7 cellular contexts compared by ENCODE assay signal in the genomic region with DNA sequence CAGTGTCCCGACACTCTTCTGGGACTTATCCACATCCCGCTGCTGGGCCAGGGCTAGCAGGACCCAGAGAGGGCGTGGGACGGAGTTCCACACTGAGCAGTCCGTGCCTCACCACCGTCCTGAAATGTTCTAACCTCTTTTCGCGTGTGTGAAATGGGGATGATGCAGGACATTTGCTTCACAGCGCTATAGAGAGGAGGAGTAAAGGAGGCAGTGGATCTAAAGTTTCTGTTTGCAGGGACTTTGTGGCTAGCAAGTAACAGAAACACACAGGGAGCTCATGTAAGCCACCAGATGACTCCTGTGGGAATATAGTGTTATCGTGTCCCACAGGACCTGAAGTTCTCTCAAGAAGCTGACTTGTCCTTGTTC. TPM values are rescaled to one million over a fixed set of nuclear protein-coding genes. Genes with fewer than 3 reads are reported as not detected.
A peak's percentile ranks its signal among the peaks of the same experiment; 100 is the strongest.
DNase-seq lines count a peak whose midpoint lies in the region; ATAC-seq and TF ChIP-seq lines count a peak whose summit lies in the region.

No MANE protein-coding gene starts in this region.

- no peaks in the 10 kb centered on the region for H3F3A ChIP-seq in GM23338 (replicated peaks; ENCODE audit: low read depth)

- no peaks in the 10 kb centered on the region for H3K9me3 ChIP-seq in RWPE2 (ENCODE audit: severe bottlenecking)

- TF ChIP-seq CTCF in GM23338 (conservative IDR thresholded peaks at IDR 0.05; ENCODE audit: low read depth in 2 of 2) (no peak), RWPE2 (IDR thresholded peaks at IDR 0.05; ENCODE audit: poor library complexity, severe bottlenecking) (no peak)

- peaks cover 20% of the 10 kb centered on the region for H3K36me3 Mint-ChIP-seq in GM23338 (ENCODE audit: low read depth)
- no peaks in the 10 kb centered on the region for H3K36me3 Mint-ChIP-seq in natural killer cell treated with Interleukin-12 subunit alpha and Interleukin-12 subunit beta and Interleukin-15 and Interleukin-18, amount 100 ng/mL, for 72 hours

- H3K27ac ChIP-seq in GM23338 (ENCODE audit: low read depth) (no peak overlapping the region), RWPE2 (ENCODE audit: poor library complexity, severe bottlenecking) (peak overlapping the region; percentile 66)

- H2AFZ ChIP-seq in GM23338, result peak overlapping the region; percentile 94

- H3K4me2 ChIP-seq in GM23338, result peak overlapping the region; percentile 99

- peaks cover 4% of the 10 kb centered on the region; the same call in 1 of the 3 replicates for H3K4me1 Mint-ChIP-seq in GM23338
- H3K4me1 Mint-ChIP-seq in natural killer cell treated with Interleukin-12 subunit alpha and Interleukin-12 subunit beta and Interleukin-15 and Interleukin-18, amount 100 ng/mL, for 72 hours (ENCODE audit: low read depth in 2 of 2), result peaks cover 14 to 18% of the 10 kb centered on the region in 2 donors

- H3K79me2 ChIP-seq in GM23338 (replicated peaks; ENCODE audit: insufficient read depth), result peaks cover 28% of the 10 kb centered on the region

- peak overlapping the region; percentile 90 for H3K27ac Mint-ChIP-seq in GM23338
- peak overlapping the region; percentile 88 to 96 for H3K27ac Mint-ChIP-seq in natural killer cell treated with Interleukin-12 subunit alpha and Interleukin-12 subunit beta and Interleukin-15 and Interleukin-18, amount 100 ng/mL, for 72 hours

- H3K4me3 Mint-ChIP-seq in GM23338, result peak overlapping the region; percentile 86
- peak overlapping the region; percentile 94 for H3K4me3 Mint-ChIP-seq in natural killer cell treated with Interleukin-12 subunit alpha and Interleukin-12 subunit beta and Interleukin-15 and Interleukin-18, amount 100 ng/mL, for 72 hours

- no peaks in the 10 kb centered on the region for H3K9me3 Mint-ChIP-seq in GM23338
- H3K9me3 Mint-ChIP-seq in natural killer cell treated with Interleukin-12 subunit alpha and Interleukin-12 subunit beta and Interleukin-15 and Interleukin-18, amount 100 ng/mL, for 72 hours, result no peaks in the 10 kb centered on the region

- peaks cover 5% of the 10 kb centered on the region for H3K27me3 Mint-ChIP-seq in GM23338 (ENCODE audit: insufficient read depth, low read depth, poor library complexity)
- no peaks in the 10 kb centered on the region for H3K27me3 Mint-ChIP-seq in natural killer cell treated with Interleukin-12 subunit alpha and Interleukin-12 subunit beta and Interleukin-15 and Interleukin-18, amount 100 ng/mL, for 72 hours

- H4K20me1 ChIP-seq in GM23338 (replicated peaks; ENCODE audit: insufficient read depth), result peaks cover 9% of the 10 kb centered on the region; the same call in 1 of the 2 replicates

- 0 out of 2 replicates have a peak, but pooled peaks cover 10% of the 10 kb centered on the region for H3K4me1 ChIP-seq in GM23338 (ENCODE audit: insufficient read depth)
- no peaks in the 10 kb centered on the region for H3K4me1 ChIP-seq in RWPE2 (ENCODE audit: insufficient read depth, poor library complexity, severe bottlenecking)

- H3K27me3 ChIP-seq in GM23338 (ENCODE audit: insufficient read depth) (no peaks in the 10 kb centered on the region), RWPE2 (ENCODE audit: insufficient read depth, poor library complexity, severe bottlenecking) (no peaks in the 10 kb centered on the region)

- DNase-seq in GM23338 (ENCODE audit: low spot score) (no peak), RWPE2 (ENCODE audit: low spot score) (no peak), erythroblast (lab: John Stamatoyannopoulos, UW) (peak; percentile 36 to 56), germinal center (ENCODE audit: low spot score) (no peak)
- no peak for DNase-seq in natural killer cell treated with Interleukin-12 subunit alpha and Interleukin-12 subunit beta and Interleukin-15 and Interleukin-18, amount 100 ng/mL, for 72 hours (ENCODE audit: low spot score)
- no peak for DNase-seq in activated effector memory CD4-positive, alpha-beta T cell treated with Interleukin-2 at 50 U/mL for 16 hours

- H3K4me3 ChIP-seq in GM23338 (peak overlapping the region; percentile 97), RWPE2 (ENCODE audit: severe bottlenecking) (peak overlapping the region; percentile 65)

- H3K9me2 ChIP-seq in GM23338 (ENCODE audit: insufficient read depth), result no peaks in the 10 kb centered on the region

- ATAC-seq in GM23338 (peak; percentile 26; the same call in 2 of the 3 replicates), RWPE2 (ENCODE audit: low read depth) (peak; percentile 55; the same call in 2 of the 3 replicates), GM19328 (IDR thresholded peaks at IDR 0.05; ENCODE audit: unreplicated experiment) (no peak)
- ATAC-seq in natural killer cell treated with Interleukin-12 subunit alpha and Interleukin-12 subunit beta and Interleukin-15 and Interleukin-18, amount 100 ng/mL, for 72 hours, result peak; percentile 52 to 60

- TF ChIP-seq POLR2A in erythroblast (IDR thresholded peaks at IDR 0.05; ENCODE audit: low read length), result no peak

- H3K36me3 ChIP-seq in GM23338 (ENCODE audit: insufficient read depth) (peaks cover 3% of the 10 kb centered on the region; the same call in 1 of the 2 replicates), RWPE2 (ENCODE audit: low read depth) (peaks cover 15% of the 10 kb centered on the region; the same call in 1 of the 2 replicates)

TF ChIP-seq in GM23338, 12 proteins besides CTCF, POLR2A, EP300 and RAD21:
- TF ChIP-seq, protein P1, sequence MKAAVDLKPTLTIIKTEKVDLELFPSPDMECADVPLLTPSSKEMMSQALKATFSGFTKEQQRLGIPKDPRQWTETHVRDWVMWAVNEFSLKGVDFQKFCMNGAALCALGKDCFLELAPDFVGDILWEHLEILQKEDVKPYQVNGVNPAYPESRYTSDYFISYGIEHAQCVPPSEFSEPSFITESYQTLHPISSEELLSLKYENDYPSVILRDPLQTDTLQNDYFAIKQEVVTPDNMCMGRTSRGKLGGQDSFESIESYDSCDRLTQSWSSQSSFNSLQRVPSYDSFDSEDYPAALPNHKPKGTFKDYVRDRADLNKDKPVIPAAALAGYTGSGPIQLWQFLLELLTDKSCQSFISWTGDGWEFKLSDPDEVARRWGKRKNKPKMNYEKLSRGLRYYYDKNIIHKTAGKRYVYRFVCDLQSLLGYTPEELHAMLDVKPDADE (IDR thresholded peaks at IDR 0.05), result no peak

RNA-seq across cellular contexts. Expression of gene ITPA, which starts 0.6 kb away (rescaled TPM):
- total RNA-seq in GM23338 (2014; rRNA removed; shearing (Covaris generic)), result 45.3 and 57.5 TPM in 2 replicates
- 81.7 and 86.6 TPM in 2 replicates for polyA plus RNA-seq in GM23338 (2016; fragmentation: Nextera tagmentation; extraction: Ambion mirVana)
- 10 to 100 TPM; 94.3 to 94.7 TPM for total RNA-seq in natural killer cell treated with Interleukin-12 subunit alpha and Interleukin-12 subunit beta and Interleukin-15 and Interleukin-18, amount 100 ng/mL, for 72 hours

RNA-seq across cellular contexts. Expression of gene DDRGK1, which starts 5.5 kb away (rescaled TPM):
- total RNA-seq in GM23338 (2014; rRNA removed; shearing (Covaris generic)), result 34.8 and 44.0 TPM in 2 replicates
- polyA plus RNA-seq in GM23338 (2016; fragmentation: Nextera tagmentation; extraction: Ambion mirVana), result 35.7 and 45.5 TPM in 2 replicates
- 10 to 100 TPM; 78.5 to 87.1 TPM for total RNA-seq in natural killer cell treated with Interleukin-12 subunit alpha and Interleukin-12 subunit beta and Interleukin-15 and Interleukin-18, amount 100 ng/mL, for 72 hours

RNA-seq across cellular contexts. Expression of gene SLC4A11, which starts 29.1 kb away (rescaled TPM):
- 12.1 and 17.1 TPM in 2 replicates for total RNA-seq in GM23338 (2014; rRNA removed; shearing (Covaris generic))
- 10.8 and 14.8 TPM in 2 replicates for polyA plus RNA-seq in GM23338 (2016; fragmentation: Nextera tagmentation; extraction: Ambion mirVana)
- total RNA-seq in natural killer cell treated with Interleukin-12 subunit alpha and Interleukin-12 subunit beta and Interleukin-15 and Interleukin-18, amount 100 ng/mL, for 72 hours, result 1 to 10 TPM in 1 of 2 donors, under 1 TPM in 1; 0.36 to 1.9 TPM

RNA-seq across cellular contexts. Expression of gene LZTS3, which starts 36.6 kb away (rescaled TPM):
- 29.4 and 40.7 TPM in 2 replicates for total RNA-seq in GM23338 (2014; rRNA removed; shearing (Covaris generic))
- polyA plus RNA-seq in GM23338 (2016; fragmentation: Nextera tagmentation; extraction: Ambion mirVana), result 9.7 and 10.7 TPM in 2 replicates
- total RNA-seq in natural killer cell treated with Interleukin-12 subunit alpha and Interleukin-12 subunit beta and Interleukin-15 and Interleukin-18, amount 100 ng/mL, for 72 hours, result under 1 TPM; 0.56 to 0.62 TPM

RNA-seq across cellular contexts. Expression of gene FASTKD5, which starts 50.3 kb away (rescaled TPM):
- 30.7 and 32.8 TPM in 2 replicates for total RNA-seq in GM23338 (2014; rRNA removed; shearing (Covaris generic))
- polyA plus RNA-seq in GM23338 (2016; fragmentation: Nextera tagmentation; extraction: Ambion mirVana), result 12.2 and 12.9 TPM in 2 replicates
- total RNA-seq in natural killer cell treated with Interleukin-12 subunit alpha and Interleukin-12 subunit beta and Interleukin-15 and Interleukin-18, amount 100 ng/mL, for 72 hours, result 10 to 100 TPM; 27.1 to 27.8 TPM

Comparison
In these comparisons a context has a peak if more than half of its experiments do, and no peak if none do; other contexts are left out.
1. DNase-seq: peak in erythroblast (2 of 2); none in GM23338 (single experiment), RWPE2 (single experiment), natural killer cell treated with Interleukin-12 subunit alpha and Interleukin-12 subunit beta and Interleukin-15 and Interleukin-18, amount 100 ng/mL, for 72 hours (single experiment), activated effector memory CD4-positive, alpha-beta T cell treated with Interleukin-2 at 50 U/mL for 16 hours (single experiment) and germinal center (single experiment).